18 cellular contexts compared by ENCODE assay signal in genomic region chr4:159355456-159355855, GRCh38.
DNase-seq lines count a peak whose midpoint lies in the region; ATAC-seq and TF ChIP-seq lines count a peak whose summit lies in the region.
"Had no signal": no experiment of that assay in that cellular context is flagged by ENCODE, and none has a peak within 500 bp of the region (broad histone marks: within the 10 kb centered on the region; RNA-seq: fewer than 3 reads in every experiment).

No MANE protein-coding gene starts in this region.

- DNase-seq in cardiac muscle cell (ENCODE audit: low read depth in 1 of 2, low spot score in 1 of 2) (peak in 1 of 2 donors; percentile 6), heart left ventricle (no peak), endothelial cell (ENCODE audit: low spot score) (no peak), vagina (ENCODE audit: extremely low spot score in 2 of 2) (no peak)
- DNase-seq: Caco-2; CD4-positive, CD25-positive, alpha-beta regulatory T cell; CD8-positive, alpha-beta T cell; DMS153; DND-41; GM23248; H7; HCEC 1CT had no signal

- H3K36me3 ChIP-seq in cardiac muscle cell (peaks cover 72% of the 10 kb centered on the region), heart left ventricle (peaks cover 0 to 100% (median 99%) of the 10 kb centered on the region in 9 donors), vagina (peaks cover 0 to 51% of the 10 kb centered on the region in 2 donors)

- no peak overlapping the region for H3K27ac Mint-ChIP-seq in endothelial cell (ENCODE audit: unreplicated experiment)
- H3K27ac Mint-ChIP-seq: B cell; CD4-positive, CD25-positive, alpha-beta regulatory T cell; CD8-positive, alpha-beta T cell had no signal

- peak overlapping the region; percentile 65 for H3K4me3 Mint-ChIP-seq in endothelial cell (ENCODE audit: unreplicated experiment)
- H3K4me3 Mint-ChIP-seq: B cell; CD4-positive, CD25-positive, alpha-beta regulatory T cell; CD8-positive, alpha-beta T cell had no signal

- H3K27me3 Mint-ChIP-seq in endothelial cell (ENCODE audit: unreplicated experiment), result peaks cover 8% of the 10 kb centered on the region
- H3K27me3 Mint-ChIP-seq: B cell; CD4-positive, CD25-positive, alpha-beta regulatory T cell had no signal

- intact Hi-C loops in heart left ventricle (cut with DNase I), result loop anchor here in 1 of 10 donors (10.0 kb wide), 1 partner anchor 89 kb away; no protein-coding TSS in a partner anchor
- intact Hi-C loops in vagina (cut with DNase I), result no loop called here

- TF ChIP-seq POLR2A in heart left ventricle (IDR thresholded peaks at IDR 0.05) (no peak), vagina (IDR thresholded peaks at IDR 0.05) (no peak)

- H3K9me3 ChIP-seq in cardiac muscle cell (ENCODE audit: low read depth) (no peaks in the 10 kb centered on the region), heart left ventricle (no peaks in the 10 kb centered on the region), vagina (no peaks in the 10 kb centered on the region)
- H3K9me3 ChIP-seq: BLaER1, Caco-2 had no signal

- H3K27me3 ChIP-seq in cardiac muscle cell (no peaks in the 10 kb centered on the region), heart left ventricle (no peaks in the 10 kb centered on the region), vagina (no peaks in the 10 kb centered on the region)
- H3K27me3 ChIP-seq: BLaER1 had no signal

- WGBS in heart left ventricle, 4 donors, result 97 to 98% (median 98%) methylated on average over 2 of the region's 2 CpGs

- TF ChIP-seq CTCF in cardiac muscle cell (IDR thresholded peaks at IDR 0.05; ENCODE audit: low read depth, low read length) (no peak), heart left ventricle (IDR thresholded peaks at IDR 0.05) (no peak), VCaP (conservative IDR thresholded peaks at IDR 0.05) (no peak), endothelial cell (IDR thresholded peaks at IDR 0.05; ENCODE audit: unreplicated experiment) (no peak), vagina (IDR thresholded peaks at IDR 0.05) (no peak)

- H3K27ac ChIP-seq in cardiac muscle cell (peak overlapping the region; percentile 98), heart left ventricle (no peak overlapping the region), VCaP (peak overlapping the region; percentile 23), vagina (no peak overlapping the region)
- H3K27ac ChIP-seq: 22Rv1, BLaER1, C4-2B, GM23248 had no signal

- H3K9me3 Mint-ChIP-seq in endothelial cell (ENCODE audit: unreplicated experiment), result no peaks in the 10 kb centered on the region
- H3K9me3 Mint-ChIP-seq: CD4-positive, CD25-positive, alpha-beta regulatory T cell; CD8-positive, alpha-beta T cell had no signal

- no peaks in the 10 kb centered on the region for H3K4me1 Mint-ChIP-seq in endothelial cell (ENCODE audit: unreplicated experiment)
- H3K4me1 Mint-ChIP-seq: B cell had no signal

- no peak overlapping the region for H3K4me3 ChIP-seq in cardiac muscle cell
- no peak overlapping the region for H3K4me3 ChIP-seq in heart left ventricle
- no peak overlapping the region for H3K4me3 ChIP-seq in vagina
- H3K4me3 ChIP-seq: BLaER1, GM23248 had no signal

- H3K36me3 Mint-ChIP-seq in endothelial cell (ENCODE audit: low read depth, unreplicated experiment), result peaks cover 54% of the 10 kb centered on the region

- H3K4me1 ChIP-seq in cardiac muscle cell (ENCODE audit: low read depth) (peaks cover 29% of the 10 kb centered on the region), heart left ventricle (peaks cover 0 to 46% (median 7%) of the 10 kb centered on the region in 12 donors), vagina (peaks cover 7% of the 10 kb centered on the region)
- H3K4me1 ChIP-seq: BLaER1, Caco-2 had no signal

- no peak for ATAC-seq in heart left ventricle
- no peak for ATAC-seq in GM19023 (IDR thresholded peaks at IDR 0.05; ENCODE audit: unreplicated experiment)
- ATAC-seq: CD8-positive, alpha-beta T cell had no signal

Comparison
In these comparisons a context has a peak if more than half of its experiments do, and no peak if none do; other contexts are left out.
1. H3K27ac ChIP-seq: peak in cardiac muscle cell (single experiment) and VCaP (single experiment); none in heart left ventricle (0 of 12) and vagina (single experiment).